Comparison of ENCODE assay signal across 9 cellular contexts in genomic region chr15:35082371-35083348, GRCh38. TPM values are rescaled to one million over a fixed set of nuclear protein-coding genes. Genes with fewer than 3 reads are reported as not detected.
"Had no signal": no experiment of that assay in that cellular context is flagged by ENCODE, and none has a peak within 500 bp of the region (broad histone marks: within the 10 kb centered on the region; RNA-seq: fewer than 3 reads in every experiment).

No MANE protein-coding gene starts in this region.

RNA-seq across cellular contexts. Expression of gene NANOGP8, which starts 2.4 kb away (rescaled TPM):
- total RNA-seq: naive thymus-derived CD8-positive, alpha-beta T cell; natural killer cell treated with Interleukin-12 subunit alpha and Interleukin-12 subunit beta and Interleukin-15 and Interleukin-18, amount 100 ng/mL, for 72 hours; neural crest cell; occipital lobe; renal cortical epithelial cell; right cardiac atrium; skeletal muscle tissue; stomach had no signal
- polyA plus RNA-seq: small intestine, stomach had no signal
